In the genomic region with DNA sequence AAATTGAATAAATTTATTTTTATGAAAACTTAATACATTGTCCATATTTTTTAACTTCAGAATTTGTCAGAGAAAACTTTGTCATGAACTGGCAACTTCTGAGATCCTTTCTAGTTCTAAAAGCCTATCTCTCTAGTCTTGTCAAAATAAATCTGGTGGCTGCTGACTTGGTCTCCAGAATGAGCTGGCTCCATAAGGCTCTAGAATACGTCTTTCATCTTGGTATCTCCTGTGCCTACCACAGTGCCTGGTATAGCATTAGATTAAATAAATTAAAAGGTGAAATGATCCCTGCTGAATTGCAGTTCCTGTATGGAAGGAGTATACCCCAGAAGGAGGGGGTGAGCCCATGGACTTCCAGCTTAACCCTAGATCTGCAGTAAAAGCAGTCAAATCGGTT, we compare ENCODE assay signal across 13 cellular contexts.
"Had no signal": no experiment of that assay in that cellular context is flagged by ENCODE, and none has a peak within 500 bp of the region (broad histone marks: within the 10 kb centered on the region; RNA-seq: fewer than 3 reads in every experiment).

No MANE protein-coding gene starts in this region.

- ATAC-seq: effector memory CD8-positive, alpha-beta T cell; esophagus mucosa; foreskin keratinocyte; gastrocnemius medialis; gastroesophageal sphincter; heart left ventricle; heart right ventricle had no signal

- H3K4me3 ChIP-seq: colonic mucosa, coronary artery, dorsolateral prefrontal cortex, esophagus muscularis mucosa, esophagus squamous epithelium, gastrocnemius medialis, gastroesophageal sphincter, heart left ventricle, heart right ventricle had no signal

- H3K4me1 ChIP-seq: foreskin keratinocyte had no signal

- H3K27ac ChIP-seq: colonic mucosa, coronary artery, epithelial cell of prostate, esophagus muscularis mucosa, esophagus squamous epithelium, foreskin keratinocyte, gastrocnemius medialis, gastroesophageal sphincter, heart left ventricle, heart right ventricle had no signal

- H3K9me3 ChIP-seq: colonic mucosa, esophagus muscularis mucosa, esophagus squamous epithelium, gastrocnemius medialis, gastroesophageal sphincter had no signal

- H3K36me3 ChIP-seq: colonic mucosa, esophagus muscularis mucosa, esophagus squamous epithelium, gastrocnemius medialis, gastroesophageal sphincter, heart left ventricle, heart right ventricle had no signal
